In genomic region chr6:108260809-108261569, GRCh38 we compare ENCODE assay signal across 8 cellular contexts. TPM values are rescaled to one million over a fixed set of nuclear protein-coding genes. Genes with fewer than 3 reads are reported as not detected.
DNase-seq lines count a peak whose midpoint lies in the region; ATAC-seq and TF ChIP-seq lines count a peak whose summit lies in the region.

SNX3 (minus strand) TSS chr6:108261040; CDS start chr6:108260921, 119 bp downstream.

- H3K36me3 Mint-ChIP-seq in natural killer cell, result no peaks in the 10 kb centered on the region

- H3K27ac Mint-ChIP-seq in natural killer cell, result peak within 1 kb of the TSS; percentile 95 to 96

- TF ChIP-seq POLR2A in Raji (IDR thresholded peaks at IDR 0.05; ENCODE audit: insufficient read depth, low read depth, low read length), result peak; percentile 86

- peak within 1 kb of the TSS; percentile 93 for H3K4me3 Mint-ChIP-seq in natural killer cell

- no peaks in the 10 kb centered on the region for H3K9me3 Mint-ChIP-seq in natural killer cell

- ATAC-seq in natural killer cell, result peak; percentile 83 to 95 (median 86)

- peaks cover 16 to 34% of the 10 kb centered on the region in 2 donors for H3K4me1 Mint-ChIP-seq in natural killer cell

- TF ChIP-seq CTCF in LNCaP clone FGC (IDR thresholded peaks at IDR 0.05; ENCODE audit: control insufficient read depth, extremely low read depth, insufficient read depth) (no peak), fibroblast of mammary gland (conservative IDR thresholded peaks at IDR 0.05; ENCODE audit: control insufficient read depth, insufficient read depth, low read depth, low read length) (peak; percentile 4), natural killer cell (IDR thresholded peaks at IDR 0.05) (no peak)

- H3K27me3 Mint-ChIP-seq in natural killer cell (ENCODE audit: low read depth in 2 of 2), result no peaks in the 10 kb centered on the region

- H3K4me3 ChIP-seq in LNCaP clone FGC (ENCODE audit: low read depth, low read length) (peak within 1 kb of the TSS; percentile 90), fibroblast of mammary gland (ENCODE audit: control insufficient read depth, low read depth, low read length) (peak within 1 kb of the TSS; percentile 91)

- DNase-seq in ELR (ENCODE audit: low read depth) (peak; percentile 96), GOT3 (lab: John Stamatoyannopoulos, UW) (peak; percentile 83), LNCaP clone FGC (ENCODE audit: low read depth) (peak; percentile 83), fibroblast of mammary gland (ENCODE audit: low read depth) (peak; percentile 94), natural killer cell (peak; percentile 91)
- peak; percentile 82 for DNase-seq in activated T-helper 9 cell treated with anti-CD3 and anti-CD28 coated beads, Interleukin-2, amount 50 U/mL, for 16 hours (ENCODE audit: low read depth)
- DNase-seq in stimulated activated naive CD4-positive, alpha-beta T cell treated with Interleukin-2 at 50 U/mL for 16 hours (lab: John Stamatoyannopoulos, UW), result peak; percentile 88

- intact Hi-C loops in natural killer cell (cut with micrococcal nuclease), result loop anchor here (1.0 to 10.0 kb wide), 5 partner anchors 33 to 1121 kb away; partner anchors contain the start of genes CD164, CEP57L1, OSTM1 and SESN1

RNA-seq across cellular contexts. Expression of gene SNX3, which starts in this region (rescaled TPM):
- total RNA-seq in natural killer cell, result 10 to 100 TPM; 59.7 to 71.6 (median 70.6) TPM

Comparison
In these comparisons a context has a peak if more than half of its experiments do, and no peak if none do; other contexts are left out.
1. Peak in every context shown above with its lines: DNase-seq, ATAC-seq and H3K4me3 ChIP-seq.